Comparison of ENCODE assay signal across 22 cellular contexts in the genomic region with DNA sequence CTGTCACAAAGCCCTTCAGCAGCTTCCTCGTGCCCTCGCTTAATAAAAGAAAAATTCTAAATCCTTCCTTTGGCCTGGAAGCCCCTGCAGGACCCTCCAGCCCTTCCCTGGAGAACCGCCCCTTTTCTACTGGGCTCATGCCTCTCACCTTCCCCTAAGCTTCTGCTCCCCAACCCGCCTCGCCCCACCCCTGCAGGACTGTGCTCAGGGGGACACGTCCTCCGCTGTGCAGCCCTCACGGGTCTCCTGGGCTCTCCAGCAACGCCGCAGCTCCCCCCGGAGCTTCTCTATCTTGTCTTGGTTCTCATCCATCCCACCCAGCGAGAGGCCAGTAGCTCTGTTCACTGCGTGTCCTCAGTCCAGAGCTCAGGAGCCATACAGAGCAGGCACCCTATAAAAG.
"Had no signal": no experiment of that assay in that cellular context is flagged by ENCODE, and none has a peak within 500 bp of the region (broad histone marks: within the 10 kb centered on the region; RNA-seq: fewer than 3 reads in every experiment).

No MANE protein-coding gene starts in this region.

- H3K4me3 ChIP-seq: dorsolateral prefrontal cortex, hepatocyte, left ventricle myocardium inferior, lower lobe of right lung, right atrium auricular region, suprapubic skin, thyroid gland, upper lobe of right lung, vagina had no signal

- H2AFZ ChIP-seq: hepatocyte had no signal

- H3K27ac Mint-ChIP-seq: natural killer cell treated with Interleukin-12 subunit alpha and Interleukin-12 subunit beta and Interleukin-15 and Interleukin-18, amount 100 ng/mL, for 72 hours; stimulated activated effector memory CD8-positive, alpha-beta T cell treated with anti-CD3 and anti-CD28 coated beads, Interleukin-12 subunit alpha, Interleukin-12 subunit beta, amount 100 ng/mL, for 72 hours had no signal

- H3K9me3 ChIP-seq: left ventricle myocardium inferior, lower lobe of right lung, right atrium auricular region, suprapubic skin, thyroid gland, upper lobe of right lung, vagina had no signal

- ATAC-seq: left cardiac atrium; lower lobe of right lung; natural killer cell treated with Interleukin-12 subunit alpha and Interleukin-12 subunit beta and Interleukin-15 and Interleukin-18, amount 100 ng/mL, for 72 hours; stimulated activated effector memory CD8-positive, alpha-beta T cell treated with anti-CD3 and anti-CD28 coated beads, Interleukin-12 subunit alpha, Interleukin-12 subunit beta, amount 100 ng/mL, for 72 hours; stimulated activated naive CD8-positive, alpha-beta T cell treated with anti-CD3 and anti-CD28 coated beads, Interleukin-15, Interleukin-2, amounts not matched to agents 100 U/mL and 50 U/mL, for 24 hours had no signal

- H3K4me1 Mint-ChIP-seq: stimulated activated effector memory CD8-positive, alpha-beta T cell treated with anti-CD3 and anti-CD28 coated beads, Interleukin-12 subunit alpha, Interleukin-12 subunit beta, amount 100 ng/mL, for 72 hours had no signal

- FAIRE-seq: kidney, small intestine had no signal

- H3K27me3 Mint-ChIP-seq: natural killer cell treated with Interleukin-12 subunit alpha and Interleukin-12 subunit beta and Interleukin-15 and Interleukin-18, amount 100 ng/mL, for 72 hours had no signal

- H3K36me3 ChIP-seq: vagina had no signal

- H3K4me3 Mint-ChIP-seq: natural killer cell treated with Interleukin-12 subunit alpha and Interleukin-12 subunit beta and Interleukin-15 and Interleukin-18, amount 100 ng/mL, for 72 hours; stimulated activated effector memory CD8-positive, alpha-beta T cell treated with anti-CD3 and anti-CD28 coated beads, Interleukin-12 subunit alpha, Interleukin-12 subunit beta, amount 100 ng/mL, for 72 hours had no signal

- H3K27me3 ChIP-seq: dorsolateral prefrontal cortex, hepatocyte, right atrium auricular region, suprapubic skin, thyroid gland, upper lobe of right lung, vagina had no signal

- H3K4me2 ChIP-seq: hepatocyte had no signal

- H3K9me3 Mint-ChIP-seq: natural killer cell treated with Interleukin-12 subunit alpha and Interleukin-12 subunit beta and Interleukin-15 and Interleukin-18, amount 100 ng/mL, for 72 hours; stimulated activated effector memory CD8-positive, alpha-beta T cell treated with anti-CD3 and anti-CD28 coated beads, Interleukin-12 subunit alpha, Interleukin-12 subunit beta, amount 100 ng/mL, for 72 hours had no signal

- DNase-seq: cortex of kidney; dorsolateral prefrontal cortex; effector CD8-positive, alpha-beta T cell; foreskin melanocyte; kidney; left cardiac atrium; left ventricle myocardium inferior; lower lobe of right lung; midbrain; posterior cingulate gyrus; small intestine; stimulated activated CD4-positive, alpha-beta T cell treated with anti-CD3 and anti-CD28 coated beads, Interleukin-4, amount 100 ng/mL, for 1 hour; stimulated activated CD8-positive, alpha-beta memory T cell treated with anti-CD3 and anti-CD28 coated beads, Interleukin-4, amount 100 ng/mL, for 48 hours; stimulated activated naive CD8-positive, alpha-beta T cell treated with anti-CD3 and anti-CD28 coated beads, Interleukin-15, Interleukin-2, amounts not matched to agents 100 U/mL and 50 U/mL, for 24 hours; upper lobe of right lung had no signal

- H3K79me2 ChIP-seq: hepatocyte had no signal

- H3K36me3 Mint-ChIP-seq: natural killer cell treated with Interleukin-12 subunit alpha and Interleukin-12 subunit beta and Interleukin-15 and Interleukin-18, amount 100 ng/mL, for 72 hours had no signal

- H3K27ac ChIP-seq: dorsolateral prefrontal cortex, hepatocyte, left ventricle myocardium inferior, lower lobe of right lung, right atrium auricular region, suprapubic skin, thyroid gland, upper lobe of right lung, vagina had no signal

- H3K4me1 ChIP-seq: left ventricle myocardium inferior, lower lobe of right lung, right atrium auricular region, upper lobe of right lung, vagina had no signal
